In genomic region chr11:841981-842369, GRCh38 we compare ENCODE assay signal across 8 cellular contexts. TPM values are rescaled to one million over a fixed set of nuclear protein-coding genes. Genes with fewer than 3 reads are reported as not detected.
DNase-seq lines count a peak whose midpoint lies in the region; ATAC-seq, FAIRE-seq and TF ChIP-seq lines count a peak whose summit lies in the region.

No MANE protein-coding gene starts in this region.

- no peaks in the 10 kb centered on the region for H3K27me3 ChIP-seq in astrocyte (ENCODE audit: insufficient read depth, low read length)
- H3K27me3 ChIP-seq in tibial artery = peaks cover 0 to under 1% of the 10 kb centered on the region in 2 donors

- no peak overlapping the region for H2AFZ ChIP-seq in astrocyte (ENCODE audit: low read depth, low read length)

- peaks cover 6% of the 10 kb centered on the region for H3K36me3 Mint-ChIP-seq in astrocyte (ENCODE audit: low read depth, unreplicated experiment)

- no peak for TF ChIP-seq CTCF in astrocyte (IDR thresholded peaks at IDR 0.05; ENCODE audit: insufficient read depth, low read depth, low read length)
- TF ChIP-seq CTCF in tibial artery (IDR thresholded peaks at IDR 0.05) = no peak

- H3K36me3 ChIP-seq in astrocyte (ENCODE audit: insufficient read depth, low read length) (peaks cover 16% of the 10 kb centered on the region), tibial artery (peaks cover 28 to 40% (median 39%) of the 10 kb centered on the region in 3 donors)

- intact Hi-C loops in tibial artery (cut with DNase I; ENCODE audit: low total_unique reads) (loop anchor here (5.0 kb wide), 1 partner anchor 35 kb away; the partner anchor contains the start of genes PIDD1 and RPLP2), posterior vena cava (cut with DNase I) (loop anchor here in 1 of 2 donors (5.0 kb wide), 1 partner anchor 1040 kb away; no protein-coding TSS in a partner anchor)

- peaks cover 20% of the 10 kb centered on the region for H3K4me1 Mint-ChIP-seq in astrocyte (ENCODE audit: low read depth, unreplicated experiment)

- H3K27ac ChIP-seq in astrocyte (ENCODE audit: low read depth, low read length) (peak overlapping the region; percentile 93), tibial artery (peak overlapping the region; percentile 88 to 95)

- in situ Hi-C loops in ACHN (cut with HindIII; ENCODE audit: low pct_ligation_motif_present, low pct_unique_long_range_greater_than_20kb, low sequenced_read_pairs) = no loop called here

- H3K4me1 ChIP-seq in astrocyte (ENCODE audit: insufficient read depth, low read length) (peaks cover 55% of the 10 kb centered on the region), tibial artery (peaks cover 4 to 82% (median 63%) of the 10 kb centered on the region in 4 donors)

- peak; percentile 36 for ATAC-seq in GM19351 (IDR thresholded peaks at IDR 0.05; ENCODE audit: unreplicated experiment)
- ATAC-seq in HG03432 (IDR thresholded peaks at IDR 0.05; ENCODE audit: unreplicated experiment) = peak; percentile 21
- ATAC-seq in left lobe of liver = peak; percentile 18

- peaks cover 75% of the 10 kb centered on the region for H3K79me2 ChIP-seq in astrocyte (ENCODE audit: insufficient read depth, low read length)

- H3K4me2 ChIP-seq in astrocyte (ENCODE audit: low read length) = peak overlapping the region; percentile 88

- H3K9ac ChIP-seq in astrocyte (ENCODE audit: low read length) = peak overlapping the region; percentile 94

- no peak for FAIRE-seq in astrocyte (lab: Jason Lieb, UNC)

- H3K27me3 Mint-ChIP-seq in astrocyte (ENCODE audit: low read depth, unreplicated experiment) = no peaks in the 10 kb centered on the region

- peaks cover 75% of the 10 kb centered on the region for H4K20me1 ChIP-seq in astrocyte (ENCODE audit: insufficient read depth, low read length)

- H3K4me3 ChIP-seq in astrocyte (ENCODE audit: insufficient read depth, low read depth, low read length) = peak overlapping the region; percentile 97
- peak overlapping the region; percentile 98 for H3K4me3 ChIP-seq in tibial artery

- no peaks in the 10 kb centered on the region for H3K9me3 Mint-ChIP-seq in astrocyte (ENCODE audit: unreplicated experiment)

- DNase-seq in astrocyte (ENCODE audit: low read depth) (no peak), left lobe of liver (ENCODE audit: low spot score) (no peak), tibial artery (no peak), ACHN (no peak), posterior vena cava (ENCODE audit: low spot score) (no peak), cerebellar cortex (ENCODE audit: low spot score) (no peak)

- H3K27ac Mint-ChIP-seq in astrocyte (ENCODE audit: unreplicated experiment) = peak overlapping the region; percentile 77

- H3K9me3 ChIP-seq in astrocyte (ENCODE audit: insufficient read depth, low read depth, low read length) (no peaks in the 10 kb centered on the region), tibial artery (no peaks in the 10 kb centered on the region)

- peak overlapping the region; percentile 89 for H3K4me3 Mint-ChIP-seq in astrocyte (ENCODE audit: unreplicated experiment)

RNA-seq across cellular contexts. Expression of gene POLR2L, which starts 0.4 kb away (rescaled TPM):
- total RNA-seq in astrocyte (194 and 212 TPM in 2 replicates), left lobe of liver (81.5 TPM), posterior vena cava (10 to 100 TPM; 63.9 to 91.4 TPM)

RNA-seq across cellular contexts. Expression of gene TSPAN4, which starts 0.7 kb away (rescaled TPM):
- total RNA-seq in astrocyte (69.5 and 75.5 TPM in 2 replicates), left lobe of liver (17.1 TPM), posterior vena cava (10 to 100 TPM; 75.7 to 97.3 TPM)

RNA-seq across cellular contexts. Expression of gene CD151, which starts 9.2 kb away (rescaled TPM):
- total RNA-seq in astrocyte (414 and 421 TPM in 2 replicates), left lobe of liver (120 TPM), posterior vena cava (100 to 1,000 TPM; 473 to 490 TPM)

RNA-seq across cellular contexts. Expression of gene CRACR2B, which starts 14.3 kb away (rescaled TPM):
- total RNA-seq in astrocyte = 2.6 TPM in 2 replicates
- 3.5 TPM for total RNA-seq in left lobe of liver
- total RNA-seq in posterior vena cava = 1 to 10 TPM; 3.5 to 4.3 TPM

RNA-seq across cellular contexts. Expression of gene PNPLA2, which starts 23.3 kb away (rescaled TPM):
- total RNA-seq in astrocyte = 46.8 and 50.8 TPM in 2 replicates
- total RNA-seq in left lobe of liver = 107 TPM
- total RNA-seq in posterior vena cava = 10 to 100 TPM; 80.7 to 85.5 TPM
